16 cellular contexts compared by ENCODE assay signal in genomic region chr3:150074277-150074676, GRCh38.
A peak's percentile ranks its signal among the peaks of the same experiment; 100 is the strongest.
DNase-seq lines count a peak whose midpoint lies in the region; ATAC-seq and TF ChIP-seq lines count a peak whose summit lies in the region.
"Had no signal": no experiment of that assay in that cellular context is flagged by ENCODE, and none has a peak within 500 bp of the region (broad histone marks: within the 10 kb centered on the region; RNA-seq: fewer than 3 reads in every experiment).

No MANE protein-coding gene starts in this region.

- H3K27me3 Mint-ChIP-seq in activated CD4-positive, alpha-beta memory T cell treated with anti-CD3 and anti-CD28 coated beads for 36 hours, result peaks cover 14% of the 10 kb centered on the region

- H3K36me3 Mint-ChIP-seq in activated CD4-positive, alpha-beta memory T cell treated with anti-CD3 and anti-CD28 coated beads for 36 hours, result no peaks in the 10 kb centered on the region
- H3K36me3 Mint-ChIP-seq: activated CD8-positive, alpha-beta memory T cell treated with anti-CD3 and anti-CD28 coated beads, Interleukin-2, amount 10 ng/mL, durations not matched to agents 7 days and 5 days; activated naive CD8-positive, alpha-beta T cell treated with anti-CD3 and anti-CD28 coated beads for 36 hours had no signal

- H3K4me3 Mint-ChIP-seq in activated CD4-positive, alpha-beta memory T cell treated with anti-CD3 and anti-CD28 coated beads for 36 hours, result no peak overlapping the region
- H3K4me3 Mint-ChIP-seq: activated CD8-positive, alpha-beta memory T cell treated with anti-CD3 and anti-CD28 coated beads, Interleukin-2, amount 10 ng/mL, durations not matched to agents 7 days and 5 days; activated naive CD8-positive, alpha-beta T cell treated with anti-CD3 and anti-CD28 coated beads for 36 hours had no signal

- no peaks in the 10 kb centered on the region for H3K4me1 Mint-ChIP-seq in activated CD4-positive, alpha-beta memory T cell treated with anti-CD3 and anti-CD28 coated beads for 36 hours (ENCODE audit: low read depth)
- H3K4me1 Mint-ChIP-seq: activated CD8-positive, alpha-beta memory T cell treated with anti-CD3 and anti-CD28 coated beads, Interleukin-2, amount 10 ng/mL, durations not matched to agents 7 days and 5 days had no signal

- TF ChIP-seq CTCF in fibroblast of villous mesenchyme (IDR thresholded peaks at IDR 0.05; ENCODE audit: insufficient read depth, low read depth, low read length), result no peak

- DNase-seq in fibroblast of villous mesenchyme (ENCODE audit: low read depth) (peak; percentile 31), NCI-H2107 (lab: John Stamatoyannopoulos, UW) (no peak), left colon (no peak), NCI-H524 treated with DMSO at 0.1 percent for 48 hours (lab: John Stamatoyannopoulos, UW) (no peak)
- DNase-seq in activated CD4-positive, alpha-beta memory T cell treated with anti-CD3 and anti-CD28 coated beads for 36 hours, result no peak
- DNase-seq: activated CD8-positive, alpha-beta memory T cell treated with anti-CD3 and anti-CD28 coated beads, Interleukin-2, amount 10 ng/mL, durations not matched to agents 7 days and 5 days; activated naive CD8-positive, alpha-beta T cell treated with anti-CD3 and anti-CD28 coated beads for 36 hours; dermis blood vessel endothelial cell; H7; psoas muscle; stimulated activated CD4-positive, alpha-beta T cell treated with anti-CD3 and anti-CD28 coated beads, Interleukin-4, amount 100 ng/mL, for 24 hours; T1000 had no signal

- intact Hi-C loops in activated CD4-positive, alpha-beta memory T cell treated with anti-CD3 and anti-CD28 coated beads for 36 hours (cut with micrococcal nuclease), result no loop called here
- intact Hi-C loops in left colon (cut with DNase I, micrococcal nuclease), result no loop called here

- peaks cover 10% of the 10 kb centered on the region for H3K9me3 Mint-ChIP-seq in activated CD4-positive, alpha-beta memory T cell treated with anti-CD3 and anti-CD28 coated beads for 36 hours

- no peak overlapping the region for H3K27ac Mint-ChIP-seq in activated CD4-positive, alpha-beta memory T cell treated with anti-CD3 and anti-CD28 coated beads for 36 hours
- H3K27ac Mint-ChIP-seq: activated CD8-positive, alpha-beta memory T cell treated with anti-CD3 and anti-CD28 coated beads, Interleukin-2, amount 10 ng/mL, durations not matched to agents 7 days and 5 days; activated naive CD8-positive, alpha-beta T cell treated with anti-CD3 and anti-CD28 coated beads for 36 hours had no signal

- POLR2A ChIA-PET in activated CD4-positive, alpha-beta memory T cell treated with anti-CD3 and anti-CD28 coated beads for 36 hours (lab: Charles Lee), result no interaction called here

- CTCF ChIA-PET in activated CD4-positive, alpha-beta memory T cell treated with anti-CD3 and anti-CD28 coated beads for 36 hours (lab: Charles Lee), result interaction anchor here (0.5 kb wide), 1 partner anchor 506 kb away, joined by 3 read pairs; no protein-coding TSS in a partner anchor

- ATAC-seq in GM18502 (IDR thresholded peaks at IDR 0.05; ENCODE audit: poor library complexity, unreplicated experiment), result peak; percentile 77
- peak; percentile 65 for ATAC-seq in GM21515 (IDR thresholded peaks at IDR 0.05; ENCODE audit: unreplicated experiment)
- ATAC-seq in HG03103 (IDR thresholded peaks at IDR 0.05; ENCODE audit: low read depth, unreplicated experiment), result peak; percentile 65
- ATAC-seq in left colon, result no peak
- ATAC-seq: activated CD8-positive, alpha-beta memory T cell treated with anti-CD3 and anti-CD28 coated beads, Interleukin-2, amount 10 ng/mL, durations not matched to agents 7 days and 5 days; psoas muscle had no signal

- peak overlapping the region; percentile 26 for H3K4me3 ChIP-seq in fibroblast of villous mesenchyme (ENCODE audit: low read depth, low read length)
- H3K4me3 ChIP-seq: BLaER1 treated with 17β-estradiol and CSF1 and Interleukin-3, amounts not matched to agents 10 nM and 100 nM; psoas muscle had no signal
